ENCODE assay signal across 23 cellular contexts in the genomic region with DNA sequence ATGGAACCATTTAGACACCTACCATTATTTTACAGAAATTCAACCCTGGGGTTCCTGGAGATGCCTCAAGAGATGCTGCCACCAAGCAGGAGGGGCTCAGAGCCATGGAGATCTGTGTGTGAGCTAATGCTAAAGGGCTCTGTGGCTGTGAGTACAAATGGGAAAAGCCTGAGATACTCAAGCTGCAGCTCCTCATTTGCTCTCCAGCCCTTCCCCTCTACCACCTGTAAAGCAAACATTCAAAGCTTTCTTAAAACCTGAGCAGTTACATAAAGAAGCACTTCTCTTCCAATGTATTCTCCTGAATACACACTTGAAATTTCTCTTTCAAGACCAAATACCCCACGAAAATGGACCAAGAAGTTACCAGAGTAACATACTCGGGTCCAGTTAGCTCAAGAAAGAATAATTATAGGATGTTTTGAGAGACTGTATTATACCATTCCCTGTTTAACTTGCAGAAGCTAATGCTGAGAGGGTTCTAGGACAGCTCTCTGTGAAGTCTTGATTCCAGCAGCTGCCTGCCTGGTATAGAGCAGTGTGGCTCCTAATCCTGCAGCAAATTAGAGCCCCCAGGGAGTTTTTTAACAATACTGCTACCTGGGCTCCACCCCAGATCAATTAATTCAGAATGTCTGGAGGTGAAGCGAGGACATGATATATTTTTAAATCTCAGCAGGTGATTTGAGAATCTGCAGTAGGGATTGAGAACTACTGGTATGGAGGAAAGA. TPM values are rescaled to one million over a fixed set of nuclear protein-coding genes. Genes with fewer than 3 reads are reported as not detected.
"Had no signal": no experiment of that assay in that cellular context is flagged by ENCODE, and none has a peak within 500 bp of the region (broad histone marks: within the 10 kb centered on the region; RNA-seq: fewer than 3 reads in every experiment).

No MANE protein-coding gene starts in this region.

- H3K27me3 ChIP-seq: brain microvascular endothelial cell, cardiac muscle cell had no signal

- H3K4me3 ChIP-seq: cardiac muscle cell, K562 had no signal

- ATAC-seq: activated T-helper 17 cell treated with anti-CD3 and anti-CD28 coated beads, Interleukin-2, amount 50 U/mL, for 72 hours; K562; PC-3 had no signal

- H3K36me3 ChIP-seq: brain microvascular endothelial cell, cardiac muscle cell had no signal

- DNase-seq: activated CD4-positive, alpha-beta memory T cell treated with anti-CD3 and anti-CD28 coated beads for 36 hours; activated CD4-positive, alpha-beta T cell treated with anti-CD3 and anti-CD28 coated beads, Interleukin-2, amount 10 ng/mL, durations not matched to agents 7 days and 5 days; activated CD4-positive, CD25-positive, alpha-beta regulatory T cell treated with anti-CD3 and anti-CD28 coated beads, Interleukin-2, amount 50 U/mL, for 72 hours; activated gamma-delta T cell; activated naive CD4-positive, alpha-beta T cell treated with anti-CD3 and anti-CD28 coated beads, Interleukin-2, amount 10 ng/mL, durations not matched to agents 7 days and 5 days; activated naive CD8-positive, alpha-beta T cell treated with anti-CD3 and anti-CD28 coated beads for 36 hours; activated T-cell treated with anti-CD3 and anti-CD28 coated beads for 4 hours; activated T-cell treated with anti-CD3 and anti-CD28 coated beads, Interleukin-2, amount 50 U/mL, for 48 hours; brain microvascular endothelial cell; Karpas-422; MM.1S; NCI-H1105 treated with DMSO at 0.1 percent for 48 hours; NCI-H187 treated with DMSO at 0.1 percent for 48 hours; NCI-H2107; NCI-H510A; NCI-H526 treated with DMSO at 0.1 percent for 48 hours; PC-3; SHP77 had no signal

- H3K27ac ChIP-seq: brain microvascular endothelial cell, cardiac muscle cell had no signal

RNA-seq across cellular contexts. Expression of a gene that starts 21.1 kb away (rescaled TPM):
- total RNA-seq: activated CD4-positive, alpha-beta memory T cell treated with anti-CD3 and anti-CD28 coated beads for 36 hours; activated CD4-positive, alpha-beta T cell treated with anti-CD3 and anti-CD28 coated beads, Interleukin-2, amount 10 ng/mL, durations not matched to agents 7 days and 5 days; activated CD8-positive, alpha-beta memory T cell treated with anti-CD3 and anti-CD28 coated beads for 36 hours; activated naive CD8-positive, alpha-beta T cell treated with anti-CD3 and anti-CD28 coated beads for 36 hours; activated T-helper 17 cell treated with anti-CD3 and anti-CD28 coated beads, Interleukin-2, amount 50 U/mL, for 72 hours; K562; SK-MEL-5 had no signal
